Comparison of ENCODE assay signal across 8 cellular contexts in genomic region chr11:125062931-125063428, GRCh38. TPM values are rescaled to one million over a fixed set of nuclear protein-coding genes. Genes with fewer than 3 reads are reported as not detected.
DNase-seq lines count a peak whose midpoint lies in the region; ATAC-seq and TF ChIP-seq lines count a peak whose summit lies in the region.

Gene SLC37A2, plus strand, starts transcription at chr11:125063305. Its CDS starts 63 bp downstream, at chr11:125063368.

- H3K27me3 Mint-ChIP-seq in activated naive CD8-positive, alpha-beta T cell treated with anti-CD3 and anti-CD28 coated beads for 36 hours, result peaks cover 57% of the 10 kb centered on the region

- H2AFZ ChIP-seq in OCI-LY1 (ENCODE audit: low read length), result no peak within 1 kb of the TSS

- ATAC-seq in GM18868 (IDR thresholded peaks at IDR 0.05; ENCODE audit: unreplicated experiment) (peak; percentile 94), HG03039 (IDR thresholded peaks at IDR 0.05; ENCODE audit: unreplicated experiment) (peak; percentile 88)

- no peaks in the 10 kb centered on the region for H4K20me1 ChIP-seq in OCI-LY1 (ENCODE audit: insufficient read depth, low read length)

- H3K9me3 ChIP-seq in OCI-LY1 (ENCODE audit: low read length) (no peaks in the 10 kb centered on the region), left ventricle myocardium inferior (replicated peaks) (no peaks in the 10 kb centered on the region)

- DNase-seq in AG20443 (ENCODE audit: low spot score) (peak; percentile 95), left ventricle myocardium inferior (peak; percentile 70), posterior cingulate gyrus (peak in 9 of 10 donors; percentile 35 to 92 (median 51)), NCI-H446 treated with DMSO at 0.1 percent for 48 hours (lab: John Stamatoyannopoulos, UW) (no peak)
- peak; percentile 60 for DNase-seq in activated naive CD8-positive, alpha-beta T cell treated with anti-CD3 and anti-CD28 coated beads for 36 hours

- H3K4me2 ChIP-seq in OCI-LY1 (ENCODE audit: low read length), result peak within 1 kb of the TSS; percentile 33

- no peaks in the 10 kb centered on the region for H3K4me1 ChIP-seq in OCI-LY1 (ENCODE audit: insufficient read depth, low read length, severe bottlenecking)
- H3K4me1 ChIP-seq in left ventricle myocardium inferior, result peaks cover 11% of the 10 kb centered on the region

- H3K4me3 ChIP-seq in OCI-LY1 (ENCODE audit: low read depth, low read length, poor library complexity, severe bottlenecking) (peak within 1 kb of the TSS; percentile 12), left ventricle myocardium inferior (peak within 1 kb of the TSS; percentile 73)

- H3K9ac ChIP-seq in OCI-LY1 (ENCODE audit: low read length), result no peak within 1 kb of the TSS

- TF ChIP-seq CTCF in OCI-LY1 (IDR thresholded peaks at IDR 0.05; ENCODE audit: low read length) (no peak), left ventricle myocardium inferior (IDR thresholded peaks at IDR 0.05; ENCODE audit: borderline replicate concordance) (peak; percentile 43)

- H3K27me3 ChIP-seq in OCI-LY1 (ENCODE audit: insufficient read depth, low read length), result 0 out of 2 replicates have a peak, but pooled peaks cover 4% of the 10 kb centered on the region
- peaks cover 40% of the 10 kb centered on the region for H3K27me3 ChIP-seq in left ventricle myocardium inferior (ENCODE audit: low read depth)

- no peaks in the 10 kb centered on the region for H3F3A ChIP-seq in OCI-LY1 (ENCODE audit: insufficient read depth, low read length)

- no peak within 1 kb of the TSS for H3K27ac Mint-ChIP-seq in activated naive CD8-positive, alpha-beta T cell treated with anti-CD3 and anti-CD28 coated beads for 36 hours

- H3K4me1 Mint-ChIP-seq in activated naive CD8-positive, alpha-beta T cell treated with anti-CD3 and anti-CD28 coated beads for 36 hours, result peaks cover 12% of the 10 kb centered on the region

- H3K9me2 ChIP-seq in OCI-LY1 (ENCODE audit: low read depth, low read length), result no peaks in the 10 kb centered on the region

- no peaks in the 10 kb centered on the region for H3K79me2 ChIP-seq in OCI-LY1 (ENCODE audit: insufficient read depth, low read length)

- H3K36me3 ChIP-seq in OCI-LY1 (ENCODE audit: insufficient read depth, low read length) (no peaks in the 10 kb centered on the region), left ventricle myocardium inferior (no peaks in the 10 kb centered on the region)

- H3K27ac ChIP-seq in OCI-LY1 (ENCODE audit: low read depth, low read length, poor library complexity, severe bottlenecking) (no peak within 1 kb of the TSS), left ventricle myocardium inferior (replicated peaks) (peak within 1 kb of the TSS; percentile 25)

- no peaks in the 10 kb centered on the region for H3K36me3 Mint-ChIP-seq in activated naive CD8-positive, alpha-beta T cell treated with anti-CD3 and anti-CD28 coated beads for 36 hours

- intact Hi-C loops in left ventricle myocardium inferior (cut with micrococcal nuclease), result no loop called here
- intact Hi-C loops in posterior cingulate gyrus (cut with DNase I), result no loop called here

- peak within 1 kb of the TSS; percentile 76 for H3K4me3 Mint-ChIP-seq in activated naive CD8-positive, alpha-beta T cell treated with anti-CD3 and anti-CD28 coated beads for 36 hours

- no peaks in the 10 kb centered on the region for H3K9me3 Mint-ChIP-seq in activated naive CD8-positive, alpha-beta T cell treated with anti-CD3 and anti-CD28 coated beads for 36 hours

RNA-seq across cellular contexts. Expression of gene SLC37A2, which starts in this region (rescaled TPM):
- under 1 TPM; 0.47 to 0.50 TPM for total RNA-seq in activated naive CD8-positive, alpha-beta T cell treated with anti-CD3 and anti-CD28 coated beads for 36 hours
- 2.4 TPM for total RNA-seq in left ventricle myocardium inferior

Comparison
In these comparisons a context has a peak if more than half of its experiments do, and no peak if none do; other contexts are left out.
1. Peak in DNase-seq in activated naive CD8-positive, alpha-beta T cell treated with anti-CD3 and anti-CD28 coated beads for 36 hours; RNA of the gene not detected or under 1 TPM.